Comparison of ENCODE assay signal across 1 cellular context in genomic region chr2:191946471-191947182, GRCh38.
TF ChIP-seq lines count a peak whose summit lies in the region.

No MANE protein-coding gene starts in this region.

TF ChIP-seq in GM12878, 131 proteins besides CTCF, POLR2A, EP300 and RAD21 (continued from another document):
- no peak for TF ChIP-seq TCF3 (IDR thresholded peaks at IDR 0.05; ENCODE audit: borderline replicate concordance, insufficient read depth, low read depth, low read length)
- no peak for TF ChIP-seq NFXL1 (IDR thresholded peaks at IDR 0.05; ENCODE audit: borderline replicate concordance)
- no peak for TF ChIP-seq IRF5 (IDR thresholded peaks at IDR 0.05; ENCODE audit: borderline replicate concordance)
- no peak for TF ChIP-seq MLLT1 (IDR thresholded peaks at IDR 0.05)
- TF ChIP-seq ATF7 (IDR thresholded peaks at IDR 0.05; ENCODE audit: low read depth), result peak; percentile 71; the same call in 1 of the 2 replicates
